1 cellular context compared by ENCODE assay signal in genomic region chr16:71883849-71884638, GRCh38.
TF ChIP-seq lines count a peak whose summit lies in the region.

Gene ZNF821, minus strand, starts transcription at chr16:71884182. Its CDS starts 4,236 bp downstream, at chr16:71879946.

TF ChIP-seq in K562, 482 proteins besides CTCF, POLR2A, EP300 and RAD21 (continued from another document and continues in another):
- TF ChIP-seq HOMEZ (CRISPR knock-in tag; IDR thresholded peaks at IDR 0.05) (no peak), CHD1 (IDR thresholded peaks at IDR 0.05; ENCODE audit: low read length) (no peak), ZNF518B (CRISPR knock-in tag; IDR thresholded peaks at IDR 0.05) (no peak), EHMT2 (IDR thresholded peaks at IDR 0.05) (no peak), CBFA2T2 (conservative IDR thresholded peaks at IDR 0.05) (no peak), DIDO1 (tag; IDR thresholded peaks at IDR 0.05; ENCODE audit: low read depth) (no peak), HOXB6 (CRISPR knock-in tag; IDR thresholded peaks at IDR 0.05; ENCODE audit: borderline replicate concordance) (no peak), ZNF277 (CRISPR knock-in tag; IDR thresholded peaks at IDR 0.05; ENCODE audit: borderline replicate concordance) (no peak), ZNF217 (CRISPR knock-in tag; IDR thresholded peaks at IDR 0.05) (no peak), ZNF146 (CRISPR knock-in tag; IDR thresholded peaks at IDR 0.05; ENCODE audit: unreplicated experiment) (no peak), ZNF644 (tag; IDR thresholded peaks at IDR 0.05; ENCODE audit: low read depth) (peak; percentile 83; the same call in 1 of the 2 replicates), ZNF175 (CRISPR knock-in tag; IDR thresholded peaks at IDR 0.05; ENCODE audit: low read depth) (no peak), ESRRB (CRISPR knock-in tag; IDR thresholded peaks at IDR 0.05; ENCODE audit: borderline replicate concordance) (no peak), GATAD2B (IDR thresholded peaks at IDR 0.05; ENCODE audit: borderline replicate concordance) (peak; percentile 83; the same call in 1 of the 2 replicates), ZNF764 (CRISPR knock-in tag; IDR thresholded peaks at IDR 0.05; ENCODE audit: low read depth) (no peak), ARID1B (IDR thresholded peaks at IDR 0.05) (no peak), ELF4 (CRISPR knock-in tag; IDR thresholded peaks at IDR 0.05) (peak; percentile 81; the same call in 1 of the 2 replicates), GTF3C2 (IDR thresholded peaks at IDR 0.05; ENCODE audit: borderline replicate concordance, extremely low read depth, insufficient read length) (no peak), IFI16 (CRISPR knock-in tag; IDR thresholded peaks at IDR 0.05) (no peak), MIER1 (IDR thresholded peaks at IDR 0.05; ENCODE audit: low read depth) (no peak), CBX2 (IDR thresholded peaks at IDR 0.05; ENCODE audit: insufficient read depth, low read length, poor library complexity, severe bottlenecking) (no peak), ZNF407 (IDR thresholded peaks at IDR 0.05; ENCODE audit: low read depth) (no peak), CLOCK (CRISPR knock-in tag; IDR thresholded peaks at IDR 0.05; ENCODE audit: borderline replicate concordance) (no peak), ZBTB43 (CRISPR knock-in tag; IDR thresholded peaks at IDR 0.05) (no peak), USF2 (CRISPR knock-in tag; IDR thresholded peaks at IDR 0.05) (no peak), ZNF586 (CRISPR knock-in tag; conservative IDR thresholded peaks at IDR 0.05) (no peak), THAP7 (CRISPR knock-in tag; IDR thresholded peaks at IDR 0.05) (no peak), POLR2AphosphoS5 (IDR thresholded peaks at IDR 0.05; ENCODE audit: control insufficient read depth, insufficient read depth, low read depth, low read length) (no peak), NFIX (CRISPR knock-in tag; IDR thresholded peaks at IDR 0.05; ENCODE audit: low read depth) (no peak), HDGF (IDR thresholded peaks at IDR 0.05) (no peak), ZNF232 (CRISPR knock-in tag; IDR thresholded peaks at IDR 0.05) (no peak), E2F3 (CRISPR knock-in tag; IDR thresholded peaks at IDR 0.05) (no peak)
